ENCODE assay signal across 13 cellular contexts in genomic region chr17:60039096-60039495, GRCh38.
"Had no signal": no experiment of that assay in that cellular context is flagged by ENCODE, and none has a peak within 500 bp of the region (broad histone marks: within the 10 kb centered on the region; RNA-seq: fewer than 3 reads in every experiment).

No MANE protein-coding gene starts in this region.

- H3K4me3 ChIP-seq: breast epithelium, heart right ventricle, left ventricle myocardium inferior, psoas muscle, sigmoid colon, testis had no signal

- ATAC-seq: activated T-cell treated with anti-CD3 and anti-CD28 coated beads, Interleukin-2, amount 50 U/mL, for 4 hours; heart right ventricle; psoas muscle; stimulated activated naive CD8-positive, alpha-beta T cell treated with anti-CD3 and anti-CD28 coated beads, Interleukin-15, amount 100 ng/mL, for 72 hours had no signal

- DNase-seq: activated CD4-positive, alpha-beta memory T cell treated with anti-CD3 and anti-CD28 coated beads for 36 hours; activated CD4-positive, alpha-beta T cell treated with anti-CD3 and anti-CD28 coated beads for 1 hour; activated effector memory CD4-positive, alpha-beta T cell treated with anti-CD3 and anti-CD28 coated beads, Interleukin-2, amount 50 U/mL, for 16 hours; activated T-cell treated with anti-CD3 and anti-CD28 coated beads, Interleukin-2, amount 50 U/mL, for 4 hours; heart right ventricle; left ventricle myocardium inferior; nephron progenitor cell; psoas muscle; sigmoid colon; stimulated activated CD4-positive, alpha-beta T cell treated with anti-CD3 and anti-CD28 coated beads, Interleukin-4, amount 100 ng/mL, for 4 hours; stimulated activated naive CD8-positive, alpha-beta T cell treated with anti-CD3 and anti-CD28 coated beads, Interleukin-15, amount 100 ng/mL, for 72 hours; testis had no signal

- H3K27me3 ChIP-seq: breast epithelium, sigmoid colon, testis had no signal

- H3K27ac ChIP-seq: breast epithelium, heart right ventricle, left ventricle myocardium inferior, psoas muscle, sigmoid colon, testis had no signal
